ENCODE assay signal across 19 cellular contexts in genomic region chr12:46404733-46405132, GRCh38. TPM values are rescaled to one million over a fixed set of nuclear protein-coding genes. Genes with fewer than 3 reads are reported as not detected.
A peak's percentile ranks its signal among the peaks of the same experiment; 100 is the strongest.
DNase-seq lines count a peak whose midpoint lies in the region; ATAC-seq and TF ChIP-seq lines count a peak whose summit lies in the region.
"Had no signal": no experiment of that assay in that cellular context is flagged by ENCODE, and none has a peak within 500 bp of the region (broad histone marks: within the 10 kb centered on the region; RNA-seq: fewer than 3 reads in every experiment).

No MANE protein-coding gene starts in this region.

- 70 to 80% methylated on average over 5 of the region's 5 CpGs for WGBS in GM23248 (ENCODE audit: low coverage in 1 of 2, low lambda C conversion rate in 2 of 2, missing lambda C conversion rate in 2 of 2), 2 experiments
- WGBS in mesendoderm (ENCODE audit: extremely low coverage, insufficient coverage, low lambda C conversion rate): no CpG with 5 or more reads among the region's 5 CpGs
- WGBS in neuronal stem cell (ENCODE audit: extremely low coverage in 2 of 2, insufficient read length in 2 of 2, insufficient replicate concordance in 1 of 2), 2 donors: no CpG with 5 or more reads among the region's 5 CpGs

- no peak overlapping the region for H4K5ac ChIP-seq in mesendoderm (ENCODE audit: low read length)

- H3F3A ChIP-seq in GM23248 (ENCODE audit: insufficient read depth): peaks cover 60% of the 10 kb centered on the region

- H3K9me3 ChIP-seq in GM23248 (ENCODE audit: low read depth) (no peaks in the 10 kb centered on the region), Panc1 (ENCODE audit: control insufficient read depth, insufficient read depth, low read depth, low read length) (no peaks in the 10 kb centered on the region), tibial artery (no peaks in the 10 kb centered on the region), neuronal stem cell (replicated peaks in 1 of 2; ENCODE audit: control insufficient read depth in 2 of 2, insufficient read depth in 1 of 2, low read depth in 1 of 2, low read length in 2 of 2) (peaks cover 0 to 2% of the 10 kb centered on the region in 2 donors)
- H3K9me3 ChIP-seq: gastrocnemius medialis had no signal

- H4K8ac ChIP-seq in mesendoderm (ENCODE audit: low read depth, low read length) (no peak overlapping the region), neuronal stem cell (ENCODE audit: low read depth, low read length) (no peak overlapping the region)

- H3K9ac ChIP-seq in GM23248 (no peak overlapping the region), mesendoderm (ENCODE audit: low read length) (no peak overlapping the region), neuronal stem cell (ENCODE audit: low read depth, low read length, poor library complexity) (no peak overlapping the region)

- no peaks in the 10 kb centered on the region for H3K9me2 ChIP-seq in GM23248 (ENCODE audit: insufficient read depth)

- H4K91ac ChIP-seq in neuronal stem cell (ENCODE audit: low read depth, low read length, poor library complexity): no peak overlapping the region

- no peak overlapping the region for H2BK120ac ChIP-seq in mesendoderm (ENCODE audit: low read depth, low read length)
- H2BK120ac ChIP-seq in neuronal stem cell (ENCODE audit: low read depth, low read length): no peak overlapping the region

- BruUV-seq in Panc1 (replicated peaks; lab: Mats Ljungman, UMichigan): no TSS peak

- H2BK5ac ChIP-seq in mesendoderm (ENCODE audit: low read length): no peak overlapping the region
- no peak overlapping the region for H2BK5ac ChIP-seq in neuronal stem cell (ENCODE audit: low read length)

- H3K4ac ChIP-seq in mesendoderm (ENCODE audit: low read depth, low read length) (peak overlapping the region; percentile 24), neuronal stem cell (ENCODE audit: low read length) (no peak overlapping the region)

- POLR2A ChIA-PET in Panc1 (lab: Charles Lee): no interaction called here

- intact Hi-C loops in Panc1 (cut with micrococcal nuclease; ENCODE audit: unreplicated experiment) (no loop called here), tibial artery (cut with DNase I; ENCODE audit: low total_unique reads) (no loop called here)

- no peak overlapping the region for H2AFZ ChIP-seq in GM23248
- no peak overlapping the region for H2AFZ ChIP-seq in neuronal stem cell (ENCODE audit: low read length)

- H2AK5ac ChIP-seq in mesendoderm (ENCODE audit: low read length) (no peak overlapping the region), neuronal stem cell (ENCODE audit: low read depth, low read length) (no peak overlapping the region)

- H3K4me1 ChIP-seq in GM23248 (ENCODE audit: insufficient read depth) (peaks cover 70% of the 10 kb centered on the region), Panc1 (ENCODE audit: control insufficient read depth, insufficient read depth, low read length) (peaks cover 19% of the 10 kb centered on the region), mesendoderm (ENCODE audit: control insufficient read depth, low read depth, low read length) (no peaks in the 10 kb centered on the region), tibial artery (peaks cover 0 to 91% (median 53%) of the 10 kb centered on the region in 4 donors), neuronal stem cell (ENCODE audit: control insufficient read depth in 2 of 2, insufficient read depth in 1 of 2, low read depth in 1 of 2, low read length in 2 of 2) (no peaks in the 10 kb centered on the region)

- H3K4me2 ChIP-seq in GM23248 (ENCODE audit: unreplicated experiment) (peak overlapping the region; percentile 74), mesendoderm (ENCODE audit: low read length) (no peak overlapping the region), neuronal stem cell (ENCODE audit: insufficient read depth, low read length, poor library complexity, severe bottlenecking) (no peak overlapping the region)

- H2BK15ac ChIP-seq in mesendoderm (replicated peaks; ENCODE audit: low read depth) (no peak overlapping the region), neuronal stem cell (ENCODE audit: low read length) (no peak overlapping the region)

- H3K23ac ChIP-seq in mesendoderm (ENCODE audit: low read length) (no peak overlapping the region), neuronal stem cell (ENCODE audit: low read depth, low read length, poor library complexity) (no peak overlapping the region)

- H3K79me2 ChIP-seq in GM23248 (ENCODE audit: insufficient read depth): no peaks in the 10 kb centered on the region
- no peaks in the 10 kb centered on the region for H3K79me2 ChIP-seq in mesendoderm (ENCODE audit: control insufficient read depth, insufficient read depth, low read length)

- no peak overlapping the region for H2BK12ac ChIP-seq in neuronal stem cell (ENCODE audit: low read length)

- H3K18ac ChIP-seq in mesendoderm (ENCODE audit: low read length): no peak overlapping the region
- H3K18ac ChIP-seq in neuronal stem cell (ENCODE audit: low read length): no peak overlapping the region

- no peak overlapping the region for H3K14ac ChIP-seq in neuronal stem cell (ENCODE audit: low read length)

- TF ChIP-seq CTCF in Panc1 (IDR thresholded peaks at IDR 0.05): no peak
- TF ChIP-seq CTCF in tibial artery (IDR thresholded peaks at IDR 0.05): no peak
- TF ChIP-seq CTCF in GM13977 (IDR thresholded peaks at IDR 0.05; ENCODE audit: extremely low read depth, insufficient read depth, missing control alignments): no peak

- peak overlapping the region; percentile 78 for H3K27ac ChIP-seq in GM23248
- peak overlapping the region; percentile 76; the same call in 1 of the 2 replicates for H3K27ac ChIP-seq in Panc1 (ENCODE audit: low read length)
- H3K27ac ChIP-seq in mesendoderm (ENCODE audit: low read depth, low read length): no peak overlapping the region
- peak overlapping the region; percentile 68 to 70 for H3K27ac ChIP-seq in tibial artery
- H3K27ac ChIP-seq in neuronal stem cell (replicated peaks; ENCODE audit: low read length): no peak overlapping the region
- H3K27ac ChIP-seq: gastrocnemius medialis had no signal

- CTCF ChIA-PET in Panc1 (lab: Charles Lee): no interaction called here

- no peaks in the 10 kb centered on the region for H3K36me3 ChIP-seq in GM23248 (ENCODE audit: low read depth)
- no peaks in the 10 kb centered on the region for H3K36me3 ChIP-seq in Panc1 (ENCODE audit: control insufficient read depth, insufficient read depth, low read length)
- no peaks in the 10 kb centered on the region for H3K36me3 ChIP-seq in mesendoderm (ENCODE audit: control insufficient read depth, insufficient read depth, low read length)
- no peaks in the 10 kb centered on the region for H3K36me3 ChIP-seq in tibial artery
- no peaks in the 10 kb centered on the region for H3K36me3 ChIP-seq in neuronal stem cell (replicated peaks in 1 of 2; ENCODE audit: control insufficient read depth in 2 of 2, insufficient read depth in 2 of 2, low read length in 2 of 2)
- H3K36me3 ChIP-seq: gastrocnemius medialis had no signal

- no peak for ATAC-seq in Panc1
- ATAC-seq: activated CD8-positive, alpha-beta memory T cell treated with anti-CD3 and anti-CD28 coated beads, Interleukin-2, amount 10 ng/mL, durations not matched to agents 7 days and 5 days; gastrocnemius medialis; right cardiac atrium; T-helper 17 cell had no signal

- H3K27me3 ChIP-seq in GM23248 (replicated peaks; ENCODE audit: insufficient read depth): no peaks in the 10 kb centered on the region
- no peaks in the 10 kb centered on the region for H3K27me3 ChIP-seq in Panc1 (ENCODE audit: control insufficient read depth, insufficient read depth, low read length)
- no peaks in the 10 kb centered on the region for H3K27me3 ChIP-seq in mesendoderm (ENCODE audit: insufficient read depth, low read length, poor library complexity)
- H3K27me3 ChIP-seq in tibial artery: no peaks in the 10 kb centered on the region
- H3K27me3 ChIP-seq in neuronal stem cell (ENCODE audit: control insufficient read depth in 3 of 3, insufficient read depth in 3 of 3, low read depth in 1 of 3, low read length in 3 of 3): peaks cover 0 to 17% (median 0%) of the 10 kb centered on the region in 3 experiments
- H3K27me3 ChIP-seq: gastrocnemius medialis had no signal

- H3K56ac ChIP-seq in mesendoderm (ENCODE audit: low read length): no peak overlapping the region

- no peak overlapping the region for H3K4me3 ChIP-seq in GM23248
- no peak overlapping the region for H3K4me3 ChIP-seq in Panc1 (ENCODE audit: low read depth in 2 of 2, low read length in 2 of 2)
- no peak overlapping the region for H3K4me3 ChIP-seq in mesendoderm (ENCODE audit: low read length)
- H3K4me3 ChIP-seq in tibial artery: no peak overlapping the region
- H3K4me3 ChIP-seq in neuronal stem cell (ENCODE audit: low read length in 2 of 2): no peak overlapping the region
- H3K4me3 ChIP-seq: gastrocnemius medialis had no signal

- DNase-seq in GM23248: no peak
- DNase-seq in Panc1 (ENCODE audit: low read depth, low spot score): no peak
- no peak for DNase-seq in mesendoderm
- DNase-seq in tibial artery: no peak
- DNase-seq in neuronal stem cell (ENCODE audit: low spot score): no peak
- DNase-seq in A172 (ENCODE audit: low spot score): no peak
- no peak for DNase-seq in GM13977 (ENCODE audit: low spot score)
- DNase-seq in COR-L47 (lab: John Stamatoyannopoulos, UW): no peak
- DNase-seq: activated CD4-positive, alpha-beta T cell treated with anti-CD3 and anti-CD28 coated beads, Interleukin-2, amount 10 ng/mL, durations not matched to agents 24 days and 14 days; activated CD8-positive, alpha-beta memory T cell treated with anti-CD3 and anti-CD28 coated beads, Interleukin-2, amount 10 ng/mL, durations not matched to agents 7 days and 5 days; DMS79; effector CD8-positive, alpha-beta T cell; gastrocnemius medialis; mammary epithelial cell; NCI-H2081 treated with DMSO at 0.1 percent for 48 hours; NCI-H446 treated with DMSO at 0.1 percent for 48 hours; occipital lobe; right cardiac atrium; T-helper 17 cell had no signal

- no peaks in the 10 kb centered on the region for H3K79me1 ChIP-seq in mesendoderm (ENCODE audit: low read length)
- H3K79me1 ChIP-seq in neuronal stem cell (ENCODE audit: low read depth, low read length): no peaks in the 10 kb centered on the region

- in situ Hi-C loops in GM23248 (cut with MboI) (no loop called here), Panc1 (cut with HindIII; ENCODE audit: low pct_unique_long_range_greater_than_20kb, low sequenced_read_pairs) (no loop called here), GM13977 (cut with MboI; ENCODE audit: low pct_unique_long_range_greater_than_20kb, low sequenced_read_pairs, unreplicated experiment) (no loop called here)

- no peaks in the 10 kb centered on the region for H4K20me1 ChIP-seq in GM23248 (ENCODE audit: insufficient read depth)

RNA-seq across cellular contexts. Expression of gene SLC38A2, which starts 32.2 kb away (rescaled TPM):
- 1,383 and 1,539 TPM in 2 replicates for total RNA-seq in GM23248 (2014; rRNA removed; shearing (Covaris generic))
- polyA plus RNA-seq in GM23248 (2016; fragmentation: Nextera tagmentation; extraction: Ambion mirVana): 649 and 683 TPM in 2 replicates
- 341 TPM for total RNA-seq in Panc1 (2021; ENCODE audit: unreplicated experiment)
- polyA plus RNA-seq in Panc1 (2012; ENCODE audit: insufficient read length): 122 TPM
- 295 TPM for polyA plus RNA-seq in mesendoderm (2013, experiment 1 of 2)
- 286 TPM for polyA plus RNA-seq in mesendoderm (2013, experiment 2 of 2)
- polyA plus RNA-seq in neuronal stem cell (2013, experiment 1 of 2): 168 TPM
- polyA plus RNA-seq in neuronal stem cell (2013, experiment 2 of 2): 171 TPM
- total RNA-seq in A172 (2014; rRNA removed; shearing (Covaris generic)): 140 and 141 TPM in 2 replicates

Comparison
In these comparisons a context has a peak if more than half of its experiments do, and no peak if none do; other contexts are left out.
1. H3K27ac ChIP-seq: peak in GM23248 (single experiment), Panc1 (single experiment) and tibial artery (2 of 2); none in mesendoderm (single experiment) and neuronal stem cell (single experiment).